Comparison of ENCODE assay signal across 9 cellular contexts in genomic region chr15:43828061-43828657, GRCh38. TPM values are rescaled to one million over a fixed set of nuclear protein-coding genes. Genes with fewer than 3 reads are reported as not detected.
DNase-seq lines count a peak whose midpoint lies in the region; ATAC-seq lines count a peak whose summit lies in the region.
"Had no signal": no experiment of that assay in that cellular context is flagged by ENCODE, and none has a peak within 500 bp of the region (broad histone marks: within the 10 kb centered on the region; RNA-seq: fewer than 3 reads in every experiment).

No MANE protein-coding gene starts in this region.

- H3K36me3 ChIP-seq in CD4-positive, alpha-beta memory T cell (ENCODE audit: insufficient read depth, low read length) = no peaks in the 10 kb centered on the region
- H3K36me3 ChIP-seq in HUES64 (ENCODE audit: insufficient read depth, low read length) (peaks cover 15% of the 10 kb centered on the region), muscle layer of duodenum (ENCODE audit: control insufficient read depth in 1 of 2, insufficient read depth in 2 of 2, low read length in 2 of 2) (peaks cover 0 to 3% of the 10 kb centered on the region in 2 donors)

- ATAC-seq in GM19035 (IDR thresholded peaks at IDR 0.05; ENCODE audit: unreplicated experiment) = no peak
- no peak for ATAC-seq in GM18502 (IDR thresholded peaks at IDR 0.05; ENCODE audit: poor library complexity, unreplicated experiment)
- no peak for ATAC-seq in HG03457 (IDR thresholded peaks at IDR 0.05; ENCODE audit: unreplicated experiment)

- H3K27ac Mint-ChIP-seq in CD4-positive, alpha-beta memory T cell = peak overlapping the region; percentile 88 to 98 (median 92)
- peak overlapping the region; percentile 96 for H3K27ac Mint-ChIP-seq in activated naive CD8-positive, alpha-beta T cell

- H3K9me3 ChIP-seq in CD4-positive, alpha-beta memory T cell (ENCODE audit: control insufficient read depth in 1 of 2, low read length in 2 of 2) = no peaks in the 10 kb centered on the region
- peaks cover 5% of the 10 kb centered on the region; the same call in 1 of the 2 replicates for H3K9me3 ChIP-seq in HUES64 (ENCODE audit: insufficient read depth, low read depth, low read length)
- no peaks in the 10 kb centered on the region for H3K9me3 ChIP-seq in muscle layer of duodenum (ENCODE audit: control insufficient read depth in 1 of 2, low read length in 2 of 2)

- peaks cover 62% of the 10 kb centered on the region for H3K4me1 ChIP-seq in CD4-positive, alpha-beta memory T cell (ENCODE audit: insufficient read depth, low read length)
- no peaks in the 10 kb centered on the region; the same call in 1 of the 2 replicates for H3K4me1 ChIP-seq in HUES64 (ENCODE audit: insufficient read depth, low read length)
- H3K4me1 ChIP-seq in muscle layer of duodenum (ENCODE audit: control insufficient read depth in 1 of 2, insufficient read depth in 2 of 2, low read length in 2 of 2) = peaks cover 0 to 14% of the 10 kb centered on the region in 2 donors

- intact Hi-C loops in CD4-positive, alpha-beta memory T cell (cut with micrococcal nuclease) = loop anchor here (5.0 to 10.0 kb wide), 2 partner anchors 313 to 599 kb away; partner anchors contain the start of genes CTDSPL2 and MAP1A

- H3K27ac ChIP-seq in CD4-positive, alpha-beta memory T cell (ENCODE audit: low read depth, low read length) = peak overlapping the region; percentile 81
- H3K27ac ChIP-seq in HUES64 (ENCODE audit: low read depth, low read length) = no peak overlapping the region
- H3K27ac ChIP-seq in muscle layer of duodenum (ENCODE audit: low read length) = peak overlapping the region; percentile 27

- peak in 4 of 5 donors; percentile 10 to 21 (median 14) for DNase-seq in CD4-positive, alpha-beta memory T cell
- no peak for DNase-seq in effector CD4-positive, alpha-beta T cell

- no peaks in the 10 kb centered on the region for H3K27me3 Mint-ChIP-seq in CD4-positive, alpha-beta memory T cell
- no peaks in the 10 kb centered on the region for H3K27me3 Mint-ChIP-seq in activated naive CD8-positive, alpha-beta T cell

- peaks cover 7 to 13% of the 10 kb centered on the region in 2 donors for H3K36me3 Mint-ChIP-seq in CD4-positive, alpha-beta memory T cell
- H3K36me3 Mint-ChIP-seq in activated naive CD8-positive, alpha-beta T cell = peaks cover 12% of the 10 kb centered on the region

- H3K4me3 Mint-ChIP-seq in CD4-positive, alpha-beta memory T cell = peak overlapping the region; percentile 81 to 94 (median 91)
- peak overlapping the region; percentile 94 for H3K4me3 Mint-ChIP-seq in activated naive CD8-positive, alpha-beta T cell

- H3K9me3 Mint-ChIP-seq in CD4-positive, alpha-beta memory T cell = no peaks in the 10 kb centered on the region
- H3K9me3 Mint-ChIP-seq in activated naive CD8-positive, alpha-beta T cell (ENCODE audit: low read depth) = no peaks in the 10 kb centered on the region

- CTCF ChIA-PET in CD4-positive, alpha-beta memory T cell (lab: Charles Lee; ENCODE audit: partially characterized antibody) = interaction anchor here (0.8 to 1.4 kb wide), 5 partner anchors 9 to 55 kb away, joined by 3 to 4 read pairs (median 3); partner anchors contain the start of gene ELL3

- POLR2A ChIA-PET in CD4-positive, alpha-beta memory T cell (lab: Charles Lee; ENCODE audit: partially characterized antibody) = interaction anchor here (1.0 to 8.9 kb wide), 10 partner anchors 9 to 83 kb away, joined by 3 to 92 read pairs (median 4); partner anchors contain the start of genes ELL3, HYPK and SERINC4

- H3K9ac ChIP-seq in HUES64 (ENCODE audit: low read depth, low read length) = no peak overlapping the region; the same call in 1 of the 2 replicates

- WGBS in HUES64 = 94% methylated on average over 4 of the region's 6 CpGs

- H3K27me3 ChIP-seq in CD4-positive, alpha-beta memory T cell (ENCODE audit: insufficient read depth, low read length) = no peaks in the 10 kb centered on the region
- H3K27me3 ChIP-seq in HUES64 (ENCODE audit: insufficient read depth, low read length) (peaks cover 8% of the 10 kb centered on the region; the same call in 1 of the 2 replicates), muscle layer of duodenum (ENCODE audit: low read depth, low read length) (no peaks in the 10 kb centered on the region)

- peak overlapping the region; percentile 21 to 47 for H3K4me3 ChIP-seq in CD4-positive, alpha-beta memory T cell (ENCODE audit: low read length in 2 of 2)
- H3K4me3 ChIP-seq in HUES64 (ENCODE audit: low read length) (peak overlapping the region; percentile 76), muscle layer of duodenum (ENCODE audit: low read depth in 1 of 2, low read length in 2 of 2) (peak overlapping the region in 1 of 2 donors; percentile 27)

- peaks cover 27 to 72% (median 51%) of the 10 kb centered on the region in 4 donors for H3K4me1 Mint-ChIP-seq in CD4-positive, alpha-beta memory T cell
- peaks cover 52% of the 10 kb centered on the region for H3K4me1 Mint-ChIP-seq in activated naive CD8-positive, alpha-beta T cell (ENCODE audit: low read depth)

RNA-seq across cellular contexts. Expression of gene WDR76, which starts 1.4 kb away (rescaled TPM):
- total RNA-seq in CD4-positive, alpha-beta memory T cell = 10 to 100 TPM; 17.2 TPM
- 10 to 100 TPM in 1 of 2 donors, 1 to 10 TPM in 1; 8.7 to 12.2 TPM for polyA plus RNA-seq in CD4-positive, alpha-beta memory T cell
- polyA plus RNA-seq in HUES64 (2013, experiment 1 of 2) = 17.0 TPM
- polyA plus RNA-seq in HUES64 (2013, experiment 2 of 2) = 17.8 TPM

RNA-seq across cellular contexts. Expression of gene MFAP1, which starts 3.7 kb away (rescaled TPM):
- 10 to 100 TPM; 24.9 to 25.9 TPM for total RNA-seq in CD4-positive, alpha-beta memory T cell
- polyA plus RNA-seq in CD4-positive, alpha-beta memory T cell = 10 to 100 TPM in 1 of 2 donors, 1 to 10 TPM in 1; 5.4 to 22.5 TPM
- 32.9 TPM for polyA plus RNA-seq in HUES64 (2013, experiment 1 of 2)
- polyA plus RNA-seq in HUES64 (2013, experiment 2 of 2) = 37.7 TPM

RNA-seq across cellular contexts. Expression of gene HYPK, which starts 27.8 kb away (rescaled TPM):
- total RNA-seq in CD4-positive, alpha-beta memory T cell = 10 to 100 TPM; 23.6 to 24.6 TPM
- polyA plus RNA-seq in CD4-positive, alpha-beta memory T cell = 10 to 100 TPM; 10.2 to 15.2 TPM
- polyA plus RNA-seq in HUES64 (2013, experiment 1 of 2) = 11.9 TPM
- polyA plus RNA-seq in HUES64 (2013, experiment 2 of 2) = 8.7 TPM

RNA-seq across cellular contexts. Expression of gene SERINC4, which starts 28.1 kb away (rescaled TPM):
- under 1 TPM in 1 of 2 experiments, not detected in 1; 0.25 TPM for total RNA-seq in CD4-positive, alpha-beta memory T cell
- 1 to 10 TPM in 1 of 2 donors, under 1 TPM in 1; 0.70 to 3.4 TPM for polyA plus RNA-seq in CD4-positive, alpha-beta memory T cell
- polyA plus RNA-seq in HUES64 (2013, experiment 1 of 2) = not detected
- polyA plus RNA-seq in HUES64 (2013, experiment 2 of 2) = not detected
- total RNA-seq: lung microvascular endothelial cell had no signal

RNA-seq across cellular contexts. Expression of gene SERF2, which starts 36.0 kb away (rescaled TPM):
- total RNA-seq in CD4-positive, alpha-beta memory T cell = 100 to 1,000 TPM; 564 to 596 TPM
- polyA plus RNA-seq in CD4-positive, alpha-beta memory T cell = 1,000 to 10,000 TPM; 1,674 to 1,994 TPM
- 576 TPM for polyA plus RNA-seq in HUES64 (2013, experiment 1 of 2)
- polyA plus RNA-seq in HUES64 (2013, experiment 2 of 2) = 606 TPM
